Comparison of ENCODE assay signal across 1 cellular context in genomic region chr3:97972976-97973375, GRCh38.
TF ChIP-seq lines count a peak whose summit lies in the region.

No MANE protein-coding gene starts in this region.

TF ChIP-seq in GM12878, 131 proteins besides CTCF, POLR2A, EP300 and RAD21:
- no peak for TF ChIP-seq IKZF2 (IDR thresholded peaks at IDR 0.05)
- no peak for TF ChIP-seq NKRF (conservative IDR thresholded peaks at IDR 0.05)
- TF ChIP-seq, protein P1, sequence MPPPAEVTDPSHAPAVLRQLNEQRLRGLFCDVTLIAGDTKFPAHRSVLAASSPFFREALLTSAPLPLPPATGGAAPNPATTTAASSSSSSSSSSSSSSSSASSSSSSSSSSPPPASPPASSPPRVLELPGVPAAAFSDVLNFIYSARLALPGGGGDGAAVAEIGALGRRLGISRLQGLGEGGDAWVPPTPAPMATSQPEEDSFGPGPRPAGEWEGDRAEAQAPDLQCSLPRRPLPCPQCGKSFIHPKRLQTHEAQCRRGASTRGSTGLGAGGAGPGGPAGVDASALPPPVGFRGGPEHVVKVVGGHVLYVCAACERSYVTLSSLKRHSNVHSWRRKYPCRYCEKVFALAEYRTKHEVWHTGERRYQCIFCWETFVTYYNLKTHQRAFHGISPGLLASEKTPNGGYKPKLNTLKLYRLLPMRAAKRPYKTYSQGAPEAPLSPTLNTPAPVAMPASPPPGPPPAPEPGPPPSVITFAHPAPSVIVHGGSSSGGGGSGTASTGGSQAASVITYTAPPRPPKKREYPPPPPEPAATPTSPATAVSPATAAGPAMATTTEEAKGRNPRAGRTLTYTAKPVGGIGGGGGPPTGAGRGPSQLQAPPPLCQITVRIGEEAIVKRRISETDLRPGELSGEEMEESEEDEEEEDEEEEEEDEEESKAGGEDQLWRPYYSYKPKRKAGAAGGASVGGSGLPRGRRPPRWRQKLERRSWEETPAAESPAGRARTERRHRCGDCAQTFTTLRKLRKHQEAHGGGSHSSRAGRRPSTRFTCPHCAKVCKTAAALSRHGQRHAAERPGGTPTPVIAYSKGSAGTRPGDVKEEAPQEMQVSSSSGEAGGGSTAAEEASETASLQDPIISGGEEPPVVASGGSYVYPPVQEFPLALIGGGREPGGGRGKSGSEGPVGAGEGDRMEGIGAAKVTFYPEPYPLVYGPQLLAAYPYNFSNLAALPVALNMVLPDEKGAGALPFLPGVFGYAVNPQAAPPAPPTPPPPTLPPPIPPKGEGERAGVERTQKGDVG (CRISPR knock-in tag; IDR thresholded peaks at IDR 0.05), result no peak
- TF ChIP-seq BCLAF1 (IDR thresholded peaks at IDR 0.05), result no peak
- TF ChIP-seq CBX5 (IDR thresholded peaks at IDR 0.05; ENCODE audit: low read depth), result no peak
- no peak for TF ChIP-seq GABPA (IDR thresholded peaks at IDR 0.05; ENCODE audit: low read depth)
- TF ChIP-seq NBN (IDR thresholded peaks at IDR 0.05), result no peak
- TF ChIP-seq CUX1 (IDR thresholded peaks at IDR 0.05; ENCODE audit: insufficient replicate concordance, low read depth, low read length), result no peak
- TF ChIP-seq GATAD2B (conservative IDR thresholded peaks at IDR 0.05; ENCODE audit: low read depth), result no peak
- no peak for TF ChIP-seq TARDBP (IDR thresholded peaks at IDR 0.05; ENCODE audit: borderline replicate concordance)
- TF ChIP-seq RUNX3 (IDR thresholded peaks at IDR 0.05; ENCODE audit: low read length), result no peak
TF ChIP-seq in GM12878: peak in this region for 0.
